Comparison of ENCODE assay signal across 6 cellular contexts in the genomic region with DNA sequence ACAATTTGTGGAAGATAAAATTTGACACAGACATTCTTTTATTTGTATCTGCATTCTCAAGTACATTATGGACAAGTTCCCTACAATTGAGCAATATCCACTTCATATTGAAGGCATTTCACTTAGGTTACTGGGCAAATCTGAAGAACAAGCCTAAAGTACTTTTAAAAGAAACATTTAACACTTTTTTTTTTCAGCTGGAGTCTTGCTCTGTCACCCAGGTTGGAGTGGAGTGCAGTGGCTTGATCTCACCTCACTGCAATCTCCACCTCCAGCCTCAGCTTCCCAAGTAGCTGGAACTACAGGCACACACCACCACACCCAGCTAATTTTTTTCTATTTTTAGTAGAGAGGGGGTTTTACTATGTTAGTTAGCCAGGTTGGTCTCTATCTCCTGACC.
"Had no signal": no experiment of that assay in that cellular context is flagged by ENCODE, and none has a peak within 500 bp of the region (broad histone marks: within the 10 kb centered on the region; RNA-seq: fewer than 3 reads in every experiment).

No MANE protein-coding gene starts in this region.

- H3K4me3 ChIP-seq: K562 had no signal

- ATAC-seq: HepG2, K562 had no signal

- DNase-seq: IMR-90, KBM-7 had no signal

- H3K27ac Mint-ChIP-seq: IgD-negative memory B cell had no signal

- H3K36me3 Mint-ChIP-seq: IgD-negative memory B cell had no signal

- H3K27ac ChIP-seq: HL-60 had no signal

- H3K4me3 Mint-ChIP-seq: IgD-negative memory B cell had no signal

- H3K4me1 Mint-ChIP-seq: IgD-negative memory B cell had no signal

- H3K27me3 Mint-ChIP-seq: IgD-negative memory B cell had no signal
